ENCODE assay signal across 15 cellular contexts in the genomic region with DNA sequence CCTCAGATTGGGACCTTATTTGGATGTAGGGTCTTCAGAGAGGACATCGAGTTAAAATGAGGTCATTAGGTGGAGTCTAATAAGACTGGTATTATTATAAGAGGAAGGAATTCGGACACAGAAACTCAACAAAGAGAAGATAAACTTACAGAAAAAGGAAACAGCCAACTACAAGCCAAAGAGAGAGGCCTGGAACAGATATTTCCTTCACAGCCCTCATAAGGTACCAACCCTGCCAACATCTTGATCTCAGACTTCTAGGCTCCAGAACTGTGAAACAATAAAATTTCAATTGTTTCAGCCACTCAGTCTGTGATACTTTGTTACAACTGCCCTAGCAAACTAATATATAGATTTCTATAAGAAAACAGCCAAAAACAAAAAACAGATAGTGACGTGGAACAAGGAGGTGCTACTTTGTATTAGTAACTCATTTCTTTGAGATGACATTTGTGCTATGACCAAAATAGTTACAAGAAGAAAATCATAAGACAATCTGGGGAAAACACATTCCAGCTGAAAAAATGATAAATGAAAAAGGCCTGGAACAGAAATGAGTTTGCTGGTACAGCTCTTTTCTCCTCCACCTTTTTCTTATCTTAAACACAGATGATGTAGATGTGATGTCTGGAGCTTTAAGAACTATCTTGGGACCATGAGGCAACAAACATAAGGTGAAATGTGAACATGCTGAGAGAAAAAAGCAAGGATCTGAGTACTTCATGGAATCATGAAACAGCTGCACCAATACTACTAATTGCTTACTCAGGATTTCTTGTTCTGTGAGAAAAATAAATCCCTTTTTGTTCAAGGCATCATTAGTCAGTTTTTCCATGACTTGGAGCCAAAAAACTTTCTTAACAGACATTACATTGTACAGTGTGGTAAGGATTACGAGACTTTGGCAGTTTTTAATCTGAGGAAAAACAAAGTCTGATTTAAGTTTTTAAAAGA.
DNase-seq lines count a peak whose midpoint lies in the region; TF ChIP-seq lines count a peak whose summit lies in the region.
"Had no signal": no experiment of that assay in that cellular context is flagged by ENCODE, and none has a peak within 500 bp of the region (broad histone marks: within the 10 kb centered on the region; RNA-seq: fewer than 3 reads in every experiment).

No MANE protein-coding gene starts in this region.

- intact Hi-C loops in ascending aorta (cut with DNase I) = no loop called here
- intact Hi-C loops in head of caudate nucleus (cut with DNase I) = no loop called here

- H3K4me3 ChIP-seq in GM23248 (no peak overlapping the region), ascending aorta (no peak overlapping the region), osteoblast (ENCODE audit: insufficient read depth, low read length) (no peak overlapping the region)

- H3F3A ChIP-seq in GM23248 (ENCODE audit: insufficient read depth) = no peaks in the 10 kb centered on the region; the same call in 1 of the 2 replicates

- no peaks in the 10 kb centered on the region for H3K79me2 ChIP-seq in GM23248 (ENCODE audit: insufficient read depth)
- H3K79me2 ChIP-seq in osteoblast (ENCODE audit: insufficient read depth, low read length) = no peaks in the 10 kb centered on the region
- H3K79me2 ChIP-seq: parathyroid adenoma had no signal

- in situ Hi-C loops in GM23248 (cut with MboI) = no loop called here

- H3K4me2 ChIP-seq in GM23248 (ENCODE audit: unreplicated experiment) = no peak overlapping the region
- no peak overlapping the region for H3K4me2 ChIP-seq in osteoblast (ENCODE audit: insufficient read depth, low read length)

- H3K9me3 ChIP-seq in GM23248 (ENCODE audit: low read depth) (no peaks in the 10 kb centered on the region), ascending aorta (no peaks in the 10 kb centered on the region), osteoblast (ENCODE audit: low read depth, low read length) (no peaks in the 10 kb centered on the region)

- no peak overlapping the region for H3K9ac ChIP-seq in GM23248
- H3K9ac ChIP-seq: parathyroid adenoma had no signal

- peaks cover 5% of the 10 kb centered on the region; the same call in 1 of the 2 replicates for H3K4me1 ChIP-seq in GM23248 (ENCODE audit: insufficient read depth)
- H3K4me1 ChIP-seq in ascending aorta = peaks cover 3 to 10% of the 10 kb centered on the region in 2 donors
- no peaks in the 10 kb centered on the region for H3K4me1 ChIP-seq in osteoblast (ENCODE audit: insufficient read depth, low read length)
- H3K4me1 ChIP-seq: parathyroid adenoma had no signal

- no peaks in the 10 kb centered on the region for H3K9me2 ChIP-seq in GM23248 (ENCODE audit: insufficient read depth)

- WGBS in GM23248 (ENCODE audit: low coverage in 1 of 2, low lambda C conversion rate in 2 of 2, missing lambda C conversion rate in 2 of 2), 2 experiments = 23 to 24% methylated on average over 4 of the region's 4 CpGs

- H3K36me3 ChIP-seq in GM23248 (ENCODE audit: low read depth) (no peaks in the 10 kb centered on the region), ascending aorta (no peaks in the 10 kb centered on the region), osteoblast (ENCODE audit: insufficient read depth, low read length) (no peaks in the 10 kb centered on the region)

- H2AFZ ChIP-seq in GM23248 = no peak overlapping the region
- H2AFZ ChIP-seq in osteoblast (ENCODE audit: low read length) = no peak overlapping the region
- H2AFZ ChIP-seq: parathyroid adenoma had no signal

- TF ChIP-seq CTCF in ascending aorta (IDR thresholded peaks at IDR 0.05) (no peak), osteoblast (IDR thresholded peaks at IDR 0.05; ENCODE audit: extremely low read depth, low read depth, low read length) (no peak)

- H4K20me1 ChIP-seq in GM23248 (ENCODE audit: insufficient read depth) (no peaks in the 10 kb centered on the region), osteoblast (ENCODE audit: insufficient read depth, low read length) (no peaks in the 10 kb centered on the region)

- DNase-seq in GM23248 = peak; percentile 54
- no peak for DNase-seq in ascending aorta (ENCODE audit: low spot score in 2 of 2)
- peak; percentile 89 for DNase-seq in fibroblast of peridontal ligament (ENCODE audit: extremely low read depth)
- DNase-seq in osteoblast (ENCODE audit: insufficient read length, low spot score, missing footprints) = peak; percentile 30
- no peak for DNase-seq in NCI-H187 (lab: John Stamatoyannopoulos, UW)
- no peak for DNase-seq in head of caudate nucleus
- DNase-seq in NCI-H524 treated with DMSO at 0.1 percent for 48 hours (lab: John Stamatoyannopoulos, UW) = no peak
- no peak for DNase-seq in NCI-H2107 (lab: John Stamatoyannopoulos, UW)
- DNase-seq: activated CD4-positive, alpha-beta T cell treated with anti-CD3 and anti-CD28 coated beads, Interleukin-2, amount 10 ng/mL, durations not matched to agents 24 days and 14 days; activated T-cell treated with anti-CD3 and anti-CD28 coated beads, Interleukin-2, amount 50 U/mL, for 1 hour; central memory CD4-positive, alpha-beta T cell; GDM1; NCI-H1092 treated with DMSO at 0.1 percent for 48 hours; T-helper 2 cell had no signal

- no peaks in the 10 kb centered on the region for H3K27me3 ChIP-seq in GM23248 (replicated peaks; ENCODE audit: insufficient read depth)
- no peaks in the 10 kb centered on the region for H3K27me3 ChIP-seq in ascending aorta
- H3K27me3 ChIP-seq in osteoblast (ENCODE audit: insufficient read depth, low read length) = no peaks in the 10 kb centered on the region

- H3K27ac ChIP-seq in GM23248 = peak overlapping the region; percentile 31; the same call in 1 of the 2 replicates
- H3K27ac ChIP-seq in ascending aorta = peak overlapping the region; percentile 68 to 81
- H3K27ac ChIP-seq in osteoblast (ENCODE audit: low read depth, low read length) = no peak overlapping the region
- H3K27ac ChIP-seq: parathyroid adenoma had no signal

Comparison
In these comparisons a context has a peak if more than half of its experiments do, and no peak if none do; other contexts are left out.
1. DNase-seq: peak in GM23248 (single experiment), fibroblast of peridontal ligament (single experiment) and osteoblast (single experiment); none in ascending aorta (0 of 2), NCI-H187 (0 of 2), head of caudate nucleus (0 of 42), NCI-H524 treated with DMSO at 0.1 percent for 48 hours (single experiment) and NCI-H2107 (single experiment).